1 cellular context compared by ENCODE assay signal in the genomic region with DNA sequence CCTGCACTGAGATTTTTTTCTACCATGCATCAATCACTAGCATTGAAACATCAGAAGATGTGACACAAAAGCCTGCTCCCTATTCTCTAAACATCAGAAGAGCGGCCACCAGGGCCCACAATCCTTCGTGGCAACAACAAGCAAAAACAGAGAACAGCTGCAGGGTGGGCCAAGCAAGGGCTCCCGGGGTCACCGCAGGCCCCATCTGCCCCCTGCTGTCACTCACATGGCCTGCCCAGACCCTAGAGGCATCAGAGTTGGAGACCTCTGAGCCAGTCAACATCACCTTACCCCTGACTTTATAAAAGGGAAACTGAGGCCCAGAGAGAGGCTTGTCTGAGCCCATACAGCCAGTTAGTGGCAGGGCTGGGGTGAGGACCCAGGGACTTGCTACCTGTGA.
TF ChIP-seq lines count a peak whose summit lies in the region.

No MANE protein-coding gene starts in this region.

TF ChIP-seq in K562, 482 proteins besides CTCF, POLR2A, EP300 and RAD21 (continued from another document):
- TF ChIP-seq HDAC6 (IDR thresholded peaks at IDR 0.05; ENCODE audit: low read depth, low read length) (no peak), KDM4B (IDR thresholded peaks at IDR 0.05; ENCODE audit: borderline replicate concordance in 2 of 2, low read depth in 1 of 2) (no peak), GABPA (tag; conservative IDR thresholded peaks at IDR 0.05; ENCODE audit: low read depth) (no peak), RBM25 (IDR thresholded peaks at IDR 0.05; ENCODE audit: low read depth, low read length, severe bottlenecking) (no peak)
- TF ChIP-seq, protein P1, sequence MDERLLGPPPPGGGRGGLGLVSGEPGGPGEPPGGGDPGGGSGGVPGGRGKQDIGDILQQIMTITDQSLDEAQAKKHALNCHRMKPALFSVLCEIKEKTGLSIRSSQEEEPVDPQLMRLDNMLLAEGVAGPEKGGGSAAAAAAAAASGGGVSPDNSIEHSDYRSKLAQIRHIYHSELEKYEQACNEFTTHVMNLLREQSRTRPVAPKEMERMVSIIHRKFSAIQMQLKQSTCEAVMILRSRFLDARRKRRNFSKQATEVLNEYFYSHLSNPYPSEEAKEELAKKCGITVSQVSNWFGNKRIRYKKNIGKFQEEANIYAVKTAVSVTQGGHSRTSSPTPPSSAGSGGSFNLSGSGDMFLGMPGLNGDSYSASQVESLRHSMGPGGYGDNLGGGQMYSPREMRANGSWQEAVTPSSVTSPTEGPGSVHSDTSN (CRISPR knock-in tag; IDR thresholded peaks at IDR 0.05; ENCODE audit: low read depth), result 0 out of 2 replicates have a peak, but pooled peaks have one; percentile 2
- TF ChIP-seq, protein P1 (tag; conservative IDR thresholded peaks at IDR 0.05; ENCODE audit: low read depth), result no peak
